Comparison of ENCODE assay signal across 8 cellular contexts in genomic region chr4:70994387-70995099, GRCh38. TPM values are rescaled to one million over a fixed set of nuclear protein-coding genes. Genes with fewer than 3 reads are reported as not detected.
DNase-seq lines count a peak whose midpoint lies in the region; ATAC-seq and TF ChIP-seq lines count a peak whose summit lies in the region.

No MANE protein-coding gene starts in this region.

- ATAC-seq in GM19351 (IDR thresholded peaks at IDR 0.05; ENCODE audit: unreplicated experiment): peak; percentile 32
- peak; percentile 40 for ATAC-seq in HG03457 (IDR thresholded peaks at IDR 0.05; ENCODE audit: unreplicated experiment)
- ATAC-seq in activated B cell treated with CpG ODN at 0.5 μM for 24 hours (ENCODE audit: low read depth): peak; percentile 46
- no peak for ATAC-seq in left lung
- ATAC-seq in aorta (ENCODE audit: low FRiP score): no peak

- CTCF ChIA-PET in activated B cell treated with CpG ODN at 0.5 μM for 24 hours (lab: Charles Lee): interaction anchor here (0.8 to 6.3 kb wide), 11 partner anchors 8 to 343 kb away, joined by 3 to 86 read pairs (median 3); partner anchors contain the start of gene MOB1B

- peak overlapping the region; percentile 93 for H3K4me2 ChIP-seq in BLaER1

- H3K4me3 Mint-ChIP-seq in activated B cell treated with CpG ODN at 0.5 μM for 24 hours: peak overlapping the region; percentile 94

- H3K4me3 ChIP-seq in BLaER1 (peak overlapping the region; percentile 93), left lung (peak overlapping the region; percentile 70 to 80), aorta (ENCODE audit: low read length in 2 of 2) (peak overlapping the region; percentile 42 to 62)

- H3K36me3 Mint-ChIP-seq in activated B cell treated with CpG ODN at 0.5 μM for 24 hours (ENCODE audit: low read depth): peaks cover 36% of the 10 kb centered on the region

- no peaks in the 10 kb centered on the region for H3K27me3 Mint-ChIP-seq in activated B cell treated with CpG ODN at 0.5 μM for 24 hours

- DNase-seq in activated B cell treated with CpG ODN at 0.5 μM for 24 hours (no peak), left lung (no peak), aorta (no peak), NCI-H748 treated with DMSO at 0.1 percent for 48 hours (lab: John Stamatoyannopoulos, UW) (no peak), mesenteric fat pad (ENCODE audit: low spot score) (no peak)

- H3K27ac ChIP-seq in BLaER1 (peak overlapping the region; percentile 93), left lung (peak overlapping the region in 1 of 2 donors; percentile 90), aorta (ENCODE audit: low read depth in 1 of 2, low read length in 2 of 2) (no peak overlapping the region)

- POLR2A ChIA-PET in activated B cell treated with CpG ODN at 0.5 μM for 24 hours (lab: Charles Lee): interaction anchor here (0.6 to 6.1 kb wide), 14 partner anchors 9 to 328 kb away, joined by 3 to 203 read pairs (median 6); partner anchors contain the start of genes GRSF1, JCHAIN and MOB1B

- H3K4me1 Mint-ChIP-seq in activated B cell treated with CpG ODN at 0.5 μM for 24 hours: peaks cover 65% of the 10 kb centered on the region

- WGBS in aorta, 2 donors: 76 to 79% methylated on average over 10 of the region's 10 CpGs

- peak overlapping the region; percentile 94 for H3K27ac Mint-ChIP-seq in activated B cell treated with CpG ODN at 0.5 μM for 24 hours

- peak overlapping the region; percentile 93 for H3K9ac ChIP-seq in BLaER1

- H3K9me3 ChIP-seq in BLaER1: peaks cover 12% of the 10 kb centered on the region
- no peaks in the 10 kb centered on the region for H3K9me3 ChIP-seq in left lung
- no peaks in the 10 kb centered on the region for H3K9me3 ChIP-seq in aorta (ENCODE audit: control insufficient read depth, low read length)

- H3K9me3 Mint-ChIP-seq in activated B cell treated with CpG ODN at 0.5 μM for 24 hours: no peaks in the 10 kb centered on the region

- peaks cover 54% of the 10 kb centered on the region for H3K4me1 ChIP-seq in BLaER1
- H3K4me1 ChIP-seq in left lung: peaks cover 21 to 50% of the 10 kb centered on the region in 2 donors
- peaks cover 0 to 3% of the 10 kb centered on the region in 2 donors for H3K4me1 ChIP-seq in aorta (ENCODE audit: control insufficient read depth in 1 of 2, insufficient read depth in 2 of 2, low read length in 2 of 2)

- H3K27me3 ChIP-seq in BLaER1 (no peaks in the 10 kb centered on the region), left lung (no peaks in the 10 kb centered on the region), aorta (ENCODE audit: control insufficient read depth in 1 of 2, insufficient read depth in 2 of 2, low read length in 1 of 2) (no peaks in the 10 kb centered on the region)

- TF ChIP-seq CTCF in activated B cell treated with CpG ODN at 0.5 μM for 24 hours (IDR thresholded peaks at IDR 0.05): no peak
- no peak for TF ChIP-seq CTCF in left lung (IDR thresholded peaks at IDR 0.05)

- H3K36me3 ChIP-seq in BLaER1: peaks cover 22% of the 10 kb centered on the region
- peaks cover 0 to 13% of the 10 kb centered on the region in 2 donors for H3K36me3 ChIP-seq in left lung
- H3K36me3 ChIP-seq in aorta (ENCODE audit: control insufficient read depth in 1 of 2, insufficient read depth in 2 of 2, low read length in 1 of 2): no peaks in the 10 kb centered on the region

- intact Hi-C loops in activated B cell treated with CpG ODN at 0.5 μM for 24 hours (cut with micrococcal nuclease): loop anchor here (2.0 to 10.0 kb wide), 3 partner anchors 47 to 290 kb away; no protein-coding TSS in a partner anchor
- intact Hi-C loops in left lung (cut with DNase I): no loop called here
- intact Hi-C loops in aorta (cut with DNase I): loop anchor here (5.0 to 10.0 kb wide), 3 partner anchors 92 to 310 kb away; partner anchors contain the start of genes MOB1B (in 2 of the 2), GRSF1 (in 1 of the 2) and UTP3 (in 1 of the 2)

- peaks cover 34% of the 10 kb centered on the region for H4K20me1 ChIP-seq in BLaER1

RNA-seq across cellular contexts. Expression of gene DCK, which starts 1.1 kb away (rescaled TPM):
- total RNA-seq in activated B cell treated with CpG ODN at 0.5 μM for 24 hours (32.6 and 34.3 TPM in 2 replicates), left lung (10 to 100 TPM; 17.5 to 17.9 TPM), aorta (10 to 100 TPM; 10.7 to 11.2 TPM), mesenteric fat pad (10.9 TPM)
- polyA plus RNA-seq in aorta: 10 to 100 TPM in 1 of 2 donors, 1 to 10 TPM in 1; 7.5 to 21.0 TPM

Comparison
In these comparisons a context has a peak if more than half of its experiments do, and no peak if none do; other contexts are left out.
1. ATAC-seq: peak in GM19351 (single experiment), HG03457 (single experiment) and activated B cell treated with CpG ODN at 0.5 μM for 24 hours (single experiment); none in left lung (single experiment) and aorta (single experiment).
2. intact Hi-C loops: an anchor here in activated B cell treated with CpG ODN at 0.5 μM for 24 hours (2.0 to 10.0 kb wide) and aorta (5.0 to 10.0 kb wide); none called in left lung.
3. Peak in every context shown above with its lines, with median percentiles within 50 percentile points of each other: H3K4me3 ChIP-seq.